In the genomic region with DNA sequence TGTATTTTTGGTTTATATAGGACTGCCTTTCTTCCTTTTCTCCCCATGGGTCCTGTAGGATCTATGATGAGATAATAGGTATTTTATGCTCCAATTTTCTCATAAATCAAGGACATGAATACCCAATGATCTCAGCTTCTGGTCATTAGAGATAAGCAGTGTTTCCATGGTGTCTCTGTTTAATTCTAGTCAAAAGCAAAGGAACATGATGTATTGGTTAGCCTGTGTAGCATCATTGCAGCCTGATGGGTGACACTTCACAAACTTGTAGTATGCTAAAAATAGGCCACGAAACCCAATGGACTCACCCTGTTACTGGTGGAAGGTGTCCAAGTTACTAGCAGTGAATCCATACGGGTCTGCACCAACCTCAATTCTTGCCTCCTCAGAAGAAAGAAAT, we compare ENCODE assay signal across 24 cellular contexts.
"Had no signal": no experiment of that assay in that cellular context is flagged by ENCODE, and none has a peak within 500 bp of the region (broad histone marks: within the 10 kb centered on the region; RNA-seq: fewer than 3 reads in every experiment).

No MANE protein-coding gene starts in this region.

- ATAC-seq: upper lobe of right lung had no signal

- H3K9me3 Mint-ChIP-seq: activated naive CD4-positive, alpha-beta T cell treated with anti-CD3 and anti-CD28 coated beads for 36 hours; activated naive CD8-positive, alpha-beta T cell treated with anti-CD3 and anti-CD28 coated beads, Interleukin-2, amount 10 ng/mL, durations not matched to agents 7 days and 5 days; dendritic cell treated with granulocyte-macrophage colony-stimulating factor and Interleukin-4, amounts not matched to agents 40 ng/mL and 50 ng/mL, for 4 days; stimulated activated naive CD8-positive, alpha-beta T cell treated with anti-CD3 and anti-CD28 coated beads, Interleukin-15, Interleukin-2, amounts not matched to agents 100 ng/mL and 50 ng/mL, for 24 hours had no signal

- H3K36me3 Mint-ChIP-seq: activated naive CD8-positive, alpha-beta T cell treated with anti-CD3 and anti-CD28 coated beads, Interleukin-2, amount 10 ng/mL, durations not matched to agents 7 days and 5 days; memory B cell had no signal

- DNase-seq: activated CD4-positive, alpha-beta T cell treated with anti-CD3 and anti-CD28 coated beads for 4 hours; activated CD4-positive, alpha-beta T cell treated with anti-CD3 and anti-CD28 coated beads, Interleukin-2, amount 50 U/mL, for 48 hours; activated CD4-positive, CD25-positive, alpha-beta regulatory T cell; activated effector memory CD4-positive, alpha-beta T cell treated with Interleukin-2 at 50 U/mL for 16 hours; activated naive CD4-positive, alpha-beta T cell treated with anti-CD3 and anti-CD28 coated beads for 36 hours; activated naive CD8-positive, alpha-beta T cell treated with anti-CD3 and anti-CD28 coated beads, Interleukin-2, amount 10 ng/mL, durations not matched to agents 7 days and 5 days; activated T-cell treated with anti-CD3 and anti-CD28 coated beads, Interleukin-2, amount 50 U/mL, for 48 hours; amniotic stem cell; effector CD4-positive, alpha-beta T cell; foreskin melanocyte; glutamatergic neuron; hypothalamus; ovary; stimulated activated CD4-positive, alpha-beta T cell treated with anti-CD3 and anti-CD28 coated beads, Interleukin-4, amount 100 ng/mL, for 24 hours; substantia nigra; T-helper 1 cell; thyroid gland; upper lobe of right lung had no signal

- H3K36me3 ChIP-seq: neutrophil, ovary, prostate gland, thyroid gland, upper lobe of right lung had no signal

- H3K27me3 ChIP-seq: neutrophil, ovary, thyroid gland, upper lobe of right lung had no signal

- H3K9me3 ChIP-seq: neutrophil, ovary, prostate gland, thyroid gland, upper lobe of right lung had no signal

- H3K27ac ChIP-seq: neutrophil, ovary, prostate gland, thyroid gland, upper lobe of right lung had no signal

- H3K4me1 ChIP-seq: prostate gland, upper lobe of right lung had no signal

- H3K4me3 ChIP-seq: ovary, prostate gland, thyroid gland, upper lobe of right lung had no signal

- H3K4me1 Mint-ChIP-seq: activated naive CD8-positive, alpha-beta T cell treated with anti-CD3 and anti-CD28 coated beads, Interleukin-2, amount 10 ng/mL, durations not matched to agents 7 days and 5 days; memory B cell; nephron had no signal

- H3K4me3 Mint-ChIP-seq: activated naive CD4-positive, alpha-beta T cell treated with anti-CD3 and anti-CD28 coated beads for 36 hours; activated naive CD8-positive, alpha-beta T cell treated with anti-CD3 and anti-CD28 coated beads, Interleukin-2, amount 10 ng/mL, durations not matched to agents 7 days and 5 days; dendritic cell treated with granulocyte-macrophage colony-stimulating factor and Interleukin-4, amounts not matched to agents 40 ng/mL and 50 ng/mL, for 4 days; memory B cell; nephron; stimulated activated naive CD8-positive, alpha-beta T cell treated with anti-CD3 and anti-CD28 coated beads, Interleukin-15, Interleukin-2, amounts not matched to agents 100 ng/mL and 50 ng/mL, for 24 hours had no signal

- H3K27ac Mint-ChIP-seq: activated naive CD4-positive, alpha-beta T cell treated with anti-CD3 and anti-CD28 coated beads for 36 hours; activated naive CD8-positive, alpha-beta T cell treated with anti-CD3 and anti-CD28 coated beads, Interleukin-2, amount 10 ng/mL, durations not matched to agents 7 days and 5 days; dendritic cell treated with granulocyte-macrophage colony-stimulating factor and Interleukin-4, amounts not matched to agents 40 ng/mL and 50 ng/mL, for 4 days; memory B cell; nephron; stimulated activated naive CD8-positive, alpha-beta T cell treated with anti-CD3 and anti-CD28 coated beads, Interleukin-15, Interleukin-2, amounts not matched to agents 100 ng/mL and 50 ng/mL, for 24 hours had no signal

- H3K27me3 Mint-ChIP-seq: activated naive CD8-positive, alpha-beta T cell treated with anti-CD3 and anti-CD28 coated beads, Interleukin-2, amount 10 ng/mL, durations not matched to agents 7 days and 5 days; stimulated activated naive CD8-positive, alpha-beta T cell treated with anti-CD3 and anti-CD28 coated beads, Interleukin-15, Interleukin-2, amounts not matched to agents 100 ng/mL and 50 ng/mL, for 24 hours had no signal
